25 cellular contexts compared by ENCODE assay signal in genomic region chr12:71653137-71653536, GRCh38.
"Had no signal": no experiment of that assay in that cellular context is flagged by ENCODE, and none has a peak within 500 bp of the region (broad histone marks: within the 10 kb centered on the region; RNA-seq: fewer than 3 reads in every experiment).

No MANE protein-coding gene starts in this region.

- ATAC-seq: esophagus mucosa, gastrocnemius medialis, heart right ventricle, left cardiac atrium, left lung, left ventricle myocardium superior, lower lobe of right lung, mucosa of descending colon had no signal

- H3K27me3 Mint-ChIP-seq: naive B cell had no signal

- H3K27ac Mint-ChIP-seq: mesothelial cell of epicardium, naive B cell had no signal

- DNase-seq: dermis blood vessel endothelial cell; dorsolateral prefrontal cortex; effector CD4-positive, alpha-beta T cell; effector memory CD4-positive, alpha-beta T cell; esophagus squamous epithelium; foreskin melanocyte; gastrocnemius medialis; glutamatergic neuron; head of caudate nucleus; heart right ventricle; hippocampal formation; left cardiac atrium; left lung; left ventricle myocardium superior; lower lobe of right lung; mesenchymal stem cell; mucosa of descending colon; naive B cell had no signal

- FAIRE-seq: endometrium, islet of Langerhans, keratinocyte had no signal

- H3K27me3 ChIP-seq: dorsolateral prefrontal cortex, esophagus squamous epithelium, gastrocnemius medialis, heart right ventricle, left lung had no signal

- H3K4me3 ChIP-seq: coronary artery, dorsolateral prefrontal cortex, esophagus squamous epithelium, gastrocnemius medialis, heart right ventricle, left lung, lower lobe of right lung, mucosa of descending colon had no signal

- H3K9me3 ChIP-seq: esophagus squamous epithelium, gastrocnemius medialis, left lung, mucosa of descending colon had no signal

- H3K4me3 Mint-ChIP-seq: mesothelial cell of epicardium, naive B cell had no signal

- H3K27ac ChIP-seq: coronary artery, dorsolateral prefrontal cortex, epithelial cell of prostate, esophagus squamous epithelium, gastrocnemius medialis, heart right ventricle, left lung, lower lobe of right lung had no signal
